In the genomic region with DNA sequence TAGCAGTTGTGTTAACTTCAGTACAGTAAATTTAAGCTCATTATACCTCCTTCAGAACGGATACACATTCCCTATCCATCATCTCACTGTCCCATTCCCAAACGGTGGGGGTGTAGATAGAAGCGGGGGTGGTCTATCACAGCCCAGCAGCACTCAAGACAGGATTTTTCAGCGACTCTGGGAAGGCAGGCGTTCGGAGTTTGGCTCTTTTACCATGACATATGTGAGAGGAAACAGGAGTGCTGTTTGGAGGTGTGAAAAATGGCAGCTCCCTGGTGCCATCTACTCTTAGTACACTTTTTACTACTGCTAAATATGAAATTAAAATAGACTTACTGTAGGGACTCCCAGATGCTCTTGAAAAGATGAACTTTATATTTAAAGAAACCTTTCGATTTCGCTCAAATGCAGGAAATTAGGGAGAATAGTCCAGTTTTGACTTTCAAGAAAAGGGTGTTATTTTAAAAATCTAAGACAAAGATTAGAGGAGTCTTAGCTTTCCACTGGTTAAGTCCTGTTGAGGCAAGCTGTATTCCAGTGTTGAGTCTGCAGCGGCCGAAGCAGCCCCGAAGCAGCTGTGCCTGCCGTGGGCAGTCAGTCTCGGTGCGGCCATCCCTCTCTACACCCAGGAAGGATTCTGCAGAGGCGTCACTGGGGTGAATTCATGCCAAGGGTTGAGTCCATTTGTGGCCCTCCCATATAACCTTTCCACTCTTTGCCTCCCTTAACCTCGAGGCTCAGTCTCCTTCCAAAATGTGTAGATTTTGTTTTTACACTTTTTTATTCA, we compare ENCODE assay signal across 28 cellular contexts.
"Had no signal": no experiment of that assay in that cellular context is flagged by ENCODE, and none has a peak within 500 bp of the region (broad histone marks: within the 10 kb centered on the region; RNA-seq: fewer than 3 reads in every experiment).

No MANE protein-coding gene starts in this region.

- H3K4me3 ChIP-seq: left lung, lower lobe of right lung, neural progenitor cell, ovary, prostate gland, skin epidermis, stomach, suprapubic skin, tibial nerve, uterus had no signal

- H3K4me1 ChIP-seq: left lung, lower lobe of right lung, neural progenitor cell, prostate gland, stomach, suprapubic skin, tibial nerve, uterus had no signal

- H3K9me3 ChIP-seq: left lung, lower lobe of right lung, neutrophil, ovary, prostate gland, stomach, suprapubic skin, tibial nerve, uterus had no signal

- H3K4me2 ChIP-seq: neural progenitor cell had no signal

- H2AFZ ChIP-seq: neural progenitor cell had no signal

- H3K36me3 ChIP-seq: left lung, lower lobe of right lung, neural progenitor cell, neutrophil, ovary, prostate gland, stomach, suprapubic skin, uterus had no signal

- H3K9ac ChIP-seq: neural progenitor cell had no signal

- FAIRE-seq: islet of Langerhans, kidney had no signal

- H3K27ac ChIP-seq: left lung, lower lobe of right lung, neural progenitor cell, neutrophil, ovary, prostate gland, skin epidermis, stomach, suprapubic skin, tibial nerve, uterus had no signal

- DNase-seq: kidney; left colon; left lung; lower lobe of right lung; mammary epithelial cell; mesenchymal stem cell; naive B cell; natural killer cell; nephron progenitor cell; ovary; retina; right cardiac atrium; stimulated activated CD4-positive, alpha-beta T cell treated with anti-CD3 and anti-CD28 coated beads, Interleukin-12 subunit alpha, Interleukin-12 subunit beta, amount 100 ng/mL, for 4 hours; stimulated activated CD4-positive, alpha-beta T cell treated with anti-CD3 and anti-CD28 coated beads, Interleukin-15, amount 100 ng/mL, for 24 hours; stimulated activated CD4-positive, alpha-beta T cell treated with anti-CD3 and anti-CD28 coated beads, Interleukin-2, amount 100 ng/mL, for 24 hours; stimulated activated CD4-positive, alpha-beta T cell treated with anti-CD3 and anti-CD28 coated beads, Interleukin-4, amount 100 ng/mL, for 1 hour; stimulated activated naive B cell treated with anti-CD40 and anti-IgM and Interleukin-4, amounts not matched to agents 10 μg/mL and 1 μg/mL and 100 μg/mL, for 72 hours; stimulated activated naive CD8-positive, alpha-beta T cell treated with anti-CD3 and anti-CD28 coated beads, Interleukin-15, Interleukin-2, amounts not matched to agents 100 U/mL and 50 U/mL, for 24 hours; stomach; uterus had no signal

- H3K27me3 ChIP-seq: left lung, neural progenitor cell, neutrophil, ovary, stomach, suprapubic skin, tibial nerve, uterus had no signal

- ATAC-seq: left colon; left lung; lower lobe of right lung; natural killer cell; right cardiac atrium; sciatic nerve; stimulated activated naive B cell treated with anti-CD40 and anti-IgM and Interleukin-4, amounts not matched to agents 10 μg/mL and 1 μg/mL and 100 μg/mL, for 72 hours; stimulated activated naive CD8-positive, alpha-beta T cell treated with anti-CD3 and anti-CD28 coated beads, Interleukin-15, Interleukin-2, amounts not matched to agents 100 U/mL and 50 U/mL, for 24 hours had no signal
